ENCODE assay signal across 1 cellular context in the genomic region with DNA sequence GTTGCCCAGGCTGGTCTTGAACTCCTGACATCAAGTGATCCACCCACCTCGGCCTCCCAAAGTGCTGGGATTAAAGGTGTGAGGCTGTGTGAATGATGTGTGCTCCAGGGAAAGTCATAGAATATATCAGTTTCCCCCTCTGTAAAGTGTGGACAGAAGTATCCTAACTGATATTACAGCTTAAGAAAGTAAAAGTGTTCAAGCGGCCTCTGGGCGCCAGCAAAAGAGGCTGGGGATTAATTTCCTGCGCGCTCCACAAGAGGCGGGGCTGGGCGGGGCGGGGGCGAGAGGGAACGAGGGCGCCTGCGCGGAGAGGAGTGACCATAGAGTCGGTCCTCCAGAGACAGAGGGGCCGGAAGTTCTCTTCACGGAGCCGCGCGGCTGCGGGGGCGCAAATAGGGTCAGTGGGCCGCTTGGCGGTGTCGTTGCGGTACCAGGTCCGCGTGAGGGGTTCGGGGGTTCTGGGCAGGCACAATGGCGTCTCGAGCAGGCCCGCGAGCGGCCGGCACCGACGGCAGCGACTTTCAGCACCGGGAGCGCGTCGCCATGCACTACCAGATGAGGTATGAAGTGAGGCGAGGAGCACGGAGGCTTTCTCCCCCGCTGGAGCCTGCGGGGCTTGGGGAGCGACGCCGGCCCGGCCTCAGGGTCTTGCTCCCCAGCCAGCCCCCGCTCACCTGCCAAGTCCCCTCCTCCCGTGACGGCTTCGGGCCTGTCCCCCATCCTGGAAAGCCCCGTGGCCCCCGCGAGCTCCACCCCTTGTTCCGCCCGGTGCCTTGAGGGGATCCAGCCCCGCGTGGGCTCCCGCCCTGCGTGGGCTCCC.
TF ChIP-seq lines count a peak whose summit lies in the region.

A gene (plus strand): TSS at position 362 of the 823 bp plus-strand sequence. CDS start 113 bp downstream, at position 475.

TF ChIP-seq in K562, 482 proteins besides CTCF, POLR2A, EP300 and RAD21 (continued from another document and continues in another):
- TF ChIP-seq, protein P1, sequence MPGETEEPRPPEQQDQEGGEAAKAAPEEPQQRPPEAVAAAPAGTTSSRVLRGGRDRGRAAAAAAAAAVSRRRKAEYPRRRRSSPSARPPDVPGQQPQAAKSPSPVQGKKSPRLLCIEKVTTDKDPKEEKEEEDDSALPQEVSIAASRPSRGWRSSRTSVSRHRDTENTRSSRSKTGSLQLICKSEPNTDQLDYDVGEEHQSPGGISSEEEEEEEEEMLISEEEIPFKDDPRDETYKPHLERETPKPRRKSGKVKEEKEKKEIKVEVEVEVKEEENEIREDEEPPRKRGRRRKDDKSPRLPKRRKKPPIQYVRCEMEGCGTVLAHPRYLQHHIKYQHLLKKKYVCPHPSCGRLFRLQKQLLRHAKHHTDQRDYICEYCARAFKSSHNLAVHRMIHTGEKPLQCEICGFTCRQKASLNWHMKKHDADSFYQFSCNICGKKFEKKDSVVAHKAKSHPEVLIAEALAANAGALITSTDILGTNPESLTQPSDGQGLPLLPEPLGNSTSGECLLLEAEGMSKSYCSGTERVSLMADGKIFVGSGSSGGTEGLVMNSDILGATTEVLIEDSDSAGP (CRISPR knock-in tag; IDR thresholded peaks at IDR 0.05) = no peak
- TF ChIP-seq SMAD1 (IDR thresholded peaks at IDR 0.05; ENCODE audit: low read depth, low read length, partially characterized antibody) (peak; percentile 27), POLR2AphosphoS2 (IDR thresholded peaks at IDR 0.05; ENCODE audit: low read length) (no peak; the same call in 1 of the 2 replicates), ZKSCAN1 (IDR thresholded peaks at IDR 0.05; ENCODE audit: low read depth, low read length) (peak; percentile 67; the same call in 1 of the 2 replicates), NCOA1 (IDR thresholded peaks at IDR 0.05; ENCODE audit: low read depth) (peak; percentile 33; the same call in 1 of the 2 replicates), CREB1 (IDR thresholded peaks at IDR 0.05) (no peak), CREB1 (CRISPR knock-in tag; IDR thresholded peaks at IDR 0.05) (peak; percentile 62; the same call in 1 of the 2 replicates), CHD4 (IDR thresholded peaks at IDR 0.05; ENCODE audit: insufficient read depth, insufficient replicate concordance, low read depth, low read length, poor library complexity, severe bottlenecking) (no peak), ZNF24 (IDR thresholded peaks at IDR 0.05) (peak; percentile 8; the same call in 1 of the 2 replicates), SIN3A (IDR thresholded peaks at IDR 0.05; ENCODE audit: borderline replicate concordance in 2 of 2, control insufficient read depth in 1 of 2, low read depth in 2 of 2, low read length in 2 of 2) (peak; percentile 59 to 80; a peak in 2 of 4 replicates), CREM (IDR thresholded peaks at IDR 0.05; ENCODE audit: low read depth) (peak; percentile 74), KLF13 (tag; IDR thresholded peaks at IDR 0.05; ENCODE audit: borderline replicate concordance, low read depth) (peak; percentile 9; the same call in 1 of the 2 replicates), KDM4B (IDR thresholded peaks at IDR 0.05; ENCODE audit: borderline replicate concordance in 2 of 2, low read depth in 1 of 2) (peak in 1 of 2 experiments; percentile 82; a peak in 1 of 4 replicates), KDM1A (IDR thresholded peaks at IDR 0.05) (peak; percentile 60 to 67; a peak in 2 of 4 replicates), GABPB2 (CRISPR knock-in tag; conservative IDR thresholded peaks at IDR 0.05) (0 out of 2 replicates have a peak, but pooled peaks have one; percentile 43), ZNF699 (CRISPR knock-in tag; IDR thresholded peaks at IDR 0.05; ENCODE audit: insufficient replicate concordance) (no peak), MYC (IDR thresholded peaks at IDR 0.05; ENCODE audit: low read depth, low read length) (peak; percentile 92), MYC (CRISPR knock-in tag; IDR thresholded peaks at IDR 0.05; ENCODE audit: borderline replicate concordance, low read depth) (peak; percentile 93; the same call in 1 of the 2 replicates), PYGO2 (tag; IDR thresholded peaks at IDR 0.05) (no peak), ZNF253 (CRISPR knock-in tag; conservative IDR thresholded peaks at IDR 0.05) (no peak), FIP1L1 (IDR thresholded peaks at IDR 0.05; ENCODE audit: low read depth, low read length, poor library complexity, severe bottlenecking) (peak; percentile 56), NBN (IDR thresholded peaks at IDR 0.05; ENCODE audit: low read depth) (peak; percentile 23; the same call in 1 of the 2 replicates), HDAC8 (tag; IDR thresholded peaks at IDR 0.05) (no peak), ATF7 (IDR thresholded peaks at IDR 0.05) (peak; percentile 72; the same call in 1 of the 2 replicates), SETDB1 (IDR thresholded peaks at IDR 0.05; ENCODE audit: low read length) (no peak), ZNF507 (tag; conservative IDR thresholded peaks at IDR 0.05) (no peak), HLTF (IDR thresholded peaks at IDR 0.05) (peak; percentile 91), PRMT5 (CRISPR knock-in tag; IDR thresholded peaks at IDR 0.05) (0 out of 2 replicates have a peak, but pooled peaks have one; percentile 37), HNRNPL (IDR thresholded peaks at IDR 0.05; ENCODE audit: low read depth, low read length) (peak; percentile 37; the same call in 1 of the 2 replicates), ZBTB1 (CRISPR knock-in tag; IDR thresholded peaks at IDR 0.05; ENCODE audit: borderline replicate concordance, low read depth) (peak; percentile 87), ELF4 (CRISPR knock-in tag; IDR thresholded peaks at IDR 0.05) (0 out of 2 replicates have a peak, but pooled peaks have one; percentile 16)
- TF ChIP-seq, protein P2, sequence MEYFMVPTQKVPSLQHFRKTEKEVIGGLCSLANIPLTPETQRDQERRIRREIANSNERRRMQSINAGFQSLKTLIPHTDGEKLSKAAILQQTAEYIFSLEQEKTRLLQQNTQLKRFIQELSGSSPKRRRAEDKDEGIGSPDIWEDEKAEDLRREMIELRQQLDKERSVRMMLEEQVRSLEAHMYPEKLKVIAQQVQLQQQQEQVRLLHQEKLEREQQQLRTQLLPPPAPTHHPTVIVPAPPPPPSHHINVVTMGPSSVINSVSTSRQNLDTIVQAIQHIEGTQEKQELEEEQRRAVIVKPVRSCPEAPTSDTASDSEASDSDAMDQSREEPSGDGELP (CRISPR knock-in tag; IDR thresholded peaks at IDR 0.05; ENCODE audit: borderline replicate concordance) = peak; percentile 75; the same call in 1 of the 2 replicates
- TF ChIP-seq, protein P3, sequence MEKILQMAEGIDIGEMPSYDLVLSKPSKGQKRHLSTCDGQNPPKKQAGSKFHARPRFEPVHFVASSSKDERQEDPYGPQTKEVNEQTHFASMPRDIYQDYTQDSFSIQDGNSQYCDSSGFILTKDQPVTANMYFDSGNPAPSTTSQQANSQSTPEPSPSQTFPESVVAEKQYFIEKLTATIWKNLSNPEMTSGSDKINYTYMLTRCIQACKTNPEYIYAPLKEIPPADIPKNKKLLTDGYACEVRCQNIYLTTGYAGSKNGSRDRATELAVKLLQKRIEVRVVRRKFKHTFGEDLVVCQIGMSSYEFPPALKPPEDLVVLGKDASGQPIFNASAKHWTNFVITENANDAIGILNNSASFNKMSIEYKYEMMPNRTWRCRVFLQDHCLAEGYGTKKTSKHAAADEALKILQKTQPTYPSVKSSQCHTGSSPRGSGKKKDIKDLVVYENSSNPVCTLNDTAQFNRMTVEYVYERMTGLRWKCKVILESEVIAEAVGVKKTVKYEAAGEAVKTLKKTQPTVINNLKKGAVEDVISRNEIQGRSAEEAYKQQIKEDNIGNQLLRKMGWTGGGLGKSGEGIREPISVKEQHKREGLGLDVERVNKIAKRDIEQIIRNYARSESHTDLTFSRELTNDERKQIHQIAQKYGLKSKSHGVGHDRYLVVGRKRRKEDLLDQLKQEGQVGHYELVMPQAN (IDR thresholded peaks at IDR 0.05; ENCODE audit: borderline replicate concordance) = peak; percentile 76; the same call in 1 of the 2 replicates
- TF ChIP-seq, protein P4, sequence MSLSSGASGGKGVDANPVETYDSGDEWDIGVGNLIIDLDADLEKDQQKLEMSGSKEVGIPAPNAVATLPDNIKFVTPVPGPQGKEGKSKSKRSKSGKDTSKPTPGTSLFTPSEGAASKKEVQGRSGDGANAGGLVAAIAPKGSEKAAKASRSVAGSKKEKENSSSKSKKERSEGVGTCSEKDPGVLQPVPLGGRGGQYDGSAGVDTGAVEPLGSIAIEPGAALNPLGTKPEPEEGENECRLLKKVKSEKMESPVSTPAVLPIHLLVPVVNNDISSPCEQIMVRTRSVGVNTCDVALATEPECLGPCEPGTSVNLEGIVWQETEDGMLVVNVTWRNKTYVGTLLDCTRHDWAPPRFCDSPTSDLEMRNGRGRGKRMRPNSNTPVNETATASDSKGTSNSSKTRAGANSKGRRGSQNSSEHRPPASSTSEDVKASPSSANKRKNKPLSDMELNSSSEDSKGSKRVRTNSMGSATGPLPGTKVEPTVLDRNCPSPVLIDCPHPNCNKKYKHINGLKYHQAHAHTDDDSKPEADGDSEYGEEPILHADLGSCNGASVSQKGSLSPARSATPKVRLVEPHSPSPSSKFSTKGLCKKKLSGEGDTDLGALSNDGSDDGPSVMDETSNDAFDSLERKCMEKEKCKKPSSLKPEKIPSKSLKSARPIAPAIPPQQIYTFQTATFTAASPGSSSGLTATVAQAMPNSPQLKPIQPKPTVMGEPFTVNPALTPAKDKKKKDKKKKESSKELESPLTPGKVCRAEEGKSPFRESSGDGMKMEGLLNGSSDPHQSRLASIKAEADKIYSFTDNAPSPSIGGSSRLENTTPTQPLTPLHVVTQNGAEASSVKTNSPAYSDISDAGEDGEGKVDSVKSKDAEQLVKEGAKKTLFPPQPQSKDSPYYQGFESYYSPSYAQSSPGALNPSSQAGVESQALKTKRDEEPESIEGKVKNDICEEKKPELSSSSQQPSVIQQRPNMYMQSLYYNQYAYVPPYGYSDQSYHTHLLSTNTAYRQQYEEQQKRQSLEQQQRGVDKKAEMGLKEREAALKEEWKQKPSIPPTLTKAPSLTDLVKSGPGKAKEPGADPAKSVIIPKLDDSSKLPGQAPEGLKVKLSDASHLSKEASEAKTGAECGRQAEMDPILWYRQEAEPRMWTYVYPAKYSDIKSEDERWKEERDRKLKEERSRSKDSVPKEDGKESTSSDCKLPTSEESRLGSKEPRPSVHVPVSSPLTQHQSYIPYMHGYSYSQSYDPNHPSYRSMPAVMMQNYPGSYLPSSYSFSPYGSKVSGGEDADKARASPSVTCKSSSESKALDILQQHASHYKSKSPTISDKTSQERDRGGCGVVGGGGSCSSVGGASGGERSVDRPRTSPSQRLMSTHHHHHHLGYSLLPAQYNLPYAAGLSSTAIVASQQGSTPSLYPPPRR (CRISPR knock-in tag; IDR thresholded peaks at IDR 0.05; ENCODE audit: borderline replicate concordance) = 0 out of 2 replicates have a peak, but pooled peaks have one; percentile 86
- TF ChIP-seq, protein P5, sequence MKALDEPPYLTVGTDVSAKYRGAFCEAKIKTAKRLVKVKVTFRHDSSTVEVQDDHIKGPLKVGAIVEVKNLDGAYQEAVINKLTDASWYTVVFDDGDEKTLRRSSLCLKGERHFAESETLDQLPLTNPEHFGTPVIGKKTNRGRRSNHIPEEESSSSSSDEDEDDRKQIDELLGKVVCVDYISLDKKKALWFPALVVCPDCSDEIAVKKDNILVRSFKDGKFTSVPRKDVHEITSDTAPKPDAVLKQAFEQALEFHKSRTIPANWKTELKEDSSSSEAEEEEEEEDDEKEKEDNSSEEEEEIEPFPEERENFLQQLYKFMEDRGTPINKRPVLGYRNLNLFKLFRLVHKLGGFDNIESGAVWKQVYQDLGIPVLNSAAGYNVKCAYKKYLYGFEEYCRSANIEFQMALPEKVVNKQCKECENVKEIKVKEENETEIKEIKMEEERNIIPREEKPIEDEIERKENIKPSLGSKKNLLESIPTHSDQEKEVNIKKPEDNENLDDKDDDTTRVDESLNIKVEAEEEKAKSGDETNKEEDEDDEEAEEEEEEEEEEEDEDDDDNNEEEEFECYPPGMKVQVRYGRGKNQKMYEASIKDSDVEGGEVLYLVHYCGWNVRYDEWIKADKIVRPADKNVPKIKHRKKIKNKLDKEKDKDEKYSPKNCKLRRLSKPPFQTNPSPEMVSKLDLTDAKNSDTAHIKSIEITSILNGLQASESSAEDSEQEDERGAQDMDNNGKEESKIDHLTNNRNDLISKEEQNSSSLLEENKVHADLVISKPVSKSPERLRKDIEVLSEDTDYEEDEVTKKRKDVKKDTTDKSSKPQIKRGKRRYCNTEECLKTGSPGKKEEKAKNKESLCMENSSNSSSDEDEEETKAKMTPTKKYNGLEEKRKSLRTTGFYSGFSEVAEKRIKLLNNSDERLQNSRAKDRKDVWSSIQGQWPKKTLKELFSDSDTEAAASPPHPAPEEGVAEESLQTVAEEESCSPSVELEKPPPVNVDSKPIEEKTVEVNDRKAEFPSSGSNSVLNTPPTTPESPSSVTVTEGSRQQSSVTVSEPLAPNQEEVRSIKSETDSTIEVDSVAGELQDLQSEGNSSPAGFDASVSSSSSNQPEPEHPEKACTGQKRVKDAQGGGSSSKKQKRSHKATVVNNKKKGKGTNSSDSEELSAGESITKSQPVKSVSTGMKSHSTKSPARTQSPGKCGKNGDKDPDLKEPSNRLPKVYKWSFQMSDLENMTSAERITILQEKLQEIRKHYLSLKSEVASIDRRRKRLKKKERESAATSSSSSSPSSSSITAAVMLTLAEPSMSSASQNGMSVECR (CRISPR knock-in tag; IDR thresholded peaks at IDR 0.05) = peak; percentile 76
- TF ChIP-seq, protein P6, sequence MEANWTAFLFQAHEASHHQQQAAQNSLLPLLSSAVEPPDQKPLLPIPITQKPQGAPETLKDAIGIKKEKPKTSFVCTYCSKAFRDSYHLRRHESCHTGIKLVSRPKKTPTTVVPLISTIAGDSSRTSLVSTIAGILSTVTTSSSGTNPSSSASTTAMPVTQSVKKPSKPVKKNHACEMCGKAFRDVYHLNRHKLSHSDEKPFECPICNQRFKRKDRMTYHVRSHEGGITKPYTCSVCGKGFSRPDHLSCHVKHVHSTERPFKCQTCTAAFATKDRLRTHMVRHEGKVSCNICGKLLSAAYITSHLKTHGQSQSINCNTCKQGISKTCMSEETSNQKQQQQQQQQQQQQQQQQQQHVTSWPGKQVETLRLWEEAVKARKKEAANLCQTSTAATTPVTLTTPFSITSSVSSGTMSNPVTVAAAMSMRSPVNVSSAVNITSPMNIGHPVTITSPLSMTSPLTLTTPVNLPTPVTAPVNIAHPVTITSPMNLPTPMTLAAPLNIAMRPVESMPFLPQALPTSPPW (CRISPR knock-in tag; IDR thresholded peaks at IDR 0.05) = peak; percentile 98
- TF ChIP-seq, protein P7, sequence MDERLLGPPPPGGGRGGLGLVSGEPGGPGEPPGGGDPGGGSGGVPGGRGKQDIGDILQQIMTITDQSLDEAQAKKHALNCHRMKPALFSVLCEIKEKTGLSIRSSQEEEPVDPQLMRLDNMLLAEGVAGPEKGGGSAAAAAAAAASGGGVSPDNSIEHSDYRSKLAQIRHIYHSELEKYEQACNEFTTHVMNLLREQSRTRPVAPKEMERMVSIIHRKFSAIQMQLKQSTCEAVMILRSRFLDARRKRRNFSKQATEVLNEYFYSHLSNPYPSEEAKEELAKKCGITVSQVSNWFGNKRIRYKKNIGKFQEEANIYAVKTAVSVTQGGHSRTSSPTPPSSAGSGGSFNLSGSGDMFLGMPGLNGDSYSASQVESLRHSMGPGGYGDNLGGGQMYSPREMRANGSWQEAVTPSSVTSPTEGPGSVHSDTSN (CRISPR knock-in tag; IDR thresholded peaks at IDR 0.05; ENCODE audit: low read depth) = no peak
- TF ChIP-seq, protein P7 (tag; conservative IDR thresholded peaks at IDR 0.05; ENCODE audit: low read depth) = 0 out of 2 replicates have a peak, but pooled peaks have one; percentile 13
